In the genomic region with DNA sequence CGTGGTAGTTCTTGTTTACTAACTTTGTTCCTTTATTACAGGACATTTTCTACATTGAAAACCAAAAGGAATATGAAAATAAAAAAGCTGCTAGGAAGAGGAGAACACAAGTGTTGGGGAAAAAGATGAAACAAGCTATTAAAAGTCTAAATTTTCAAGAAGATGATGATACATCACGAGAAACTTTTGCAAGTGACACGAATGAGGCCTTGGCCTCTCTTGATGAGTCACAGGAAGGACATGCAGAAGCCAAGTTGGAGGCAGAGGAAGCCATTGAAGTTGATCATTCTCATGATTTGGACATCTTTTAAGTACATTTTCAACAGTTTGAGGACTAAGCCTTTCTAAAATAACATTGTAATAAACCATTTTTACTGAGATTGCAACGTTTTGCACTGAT, we compare ENCODE assay signal across 1 cellular context.
A peak's percentile ranks its signal among the peaks of the same experiment; 100 is the strongest.
TF ChIP-seq lines count a peak whose summit lies in the region.

No MANE protein-coding gene starts in this region.

TF ChIP-seq in HepG2, 621 proteins besides CTCF, POLR2A, EP300 and RAD21 (continued from another document):
- TF ChIP-seq, protein P1, sequence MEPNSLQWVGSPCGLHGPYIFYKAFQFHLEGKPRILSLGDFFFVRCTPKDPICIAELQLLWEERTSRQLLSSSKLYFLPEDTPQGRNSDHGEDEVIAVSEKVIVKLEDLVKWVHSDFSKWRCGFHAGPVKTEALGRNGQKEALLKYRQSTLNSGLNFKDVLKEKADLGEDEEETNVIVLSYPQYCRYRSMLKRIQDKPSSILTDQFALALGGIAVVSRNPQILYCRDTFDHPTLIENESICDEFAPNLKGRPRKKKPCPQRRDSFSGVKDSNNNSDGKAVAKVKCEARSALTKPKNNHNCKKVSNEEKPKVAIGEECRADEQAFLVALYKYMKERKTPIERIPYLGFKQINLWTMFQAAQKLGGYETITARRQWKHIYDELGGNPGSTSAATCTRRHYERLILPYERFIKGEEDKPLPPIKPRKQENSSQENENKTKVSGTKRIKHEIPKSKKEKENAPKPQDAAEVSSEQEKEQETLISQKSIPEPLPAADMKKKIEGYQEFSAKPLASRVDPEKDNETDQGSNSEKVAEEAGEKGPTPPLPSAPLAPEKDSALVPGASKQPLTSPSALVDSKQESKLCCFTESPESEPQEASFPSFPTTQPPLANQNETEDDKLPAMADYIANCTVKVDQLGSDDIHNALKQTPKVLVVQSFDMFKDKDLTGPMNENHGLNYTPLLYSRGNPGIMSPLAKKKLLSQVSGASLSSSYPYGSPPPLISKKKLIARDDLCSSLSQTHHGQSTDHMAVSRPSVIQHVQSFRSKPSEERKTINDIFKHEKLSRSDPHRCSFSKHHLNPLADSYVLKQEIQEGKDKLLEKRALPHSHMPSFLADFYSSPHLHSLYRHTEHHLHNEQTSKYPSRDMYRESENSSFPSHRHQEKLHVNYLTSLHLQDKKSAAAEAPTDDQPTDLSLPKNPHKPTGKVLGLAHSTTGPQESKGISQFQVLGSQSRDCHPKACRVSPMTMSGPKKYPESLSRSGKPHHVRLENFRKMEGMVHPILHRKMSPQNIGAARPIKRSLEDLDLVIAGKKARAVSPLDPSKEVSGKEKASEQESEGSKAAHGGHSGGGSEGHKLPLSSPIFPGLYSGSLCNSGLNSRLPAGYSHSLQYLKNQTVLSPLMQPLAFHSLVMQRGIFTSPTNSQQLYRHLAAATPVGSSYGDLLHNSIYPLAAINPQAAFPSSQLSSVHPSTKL (CRISPR knock-in tag; IDR thresholded peaks at IDR 0.05), result 0 out of 2 replicates have a peak, but pooled peaks have one; percentile 13
- TF ChIP-seq ZKSCAN5 (CRISPR knock-in tag; IDR thresholded peaks at IDR 0.05) (no peak), CREB1 (IDR thresholded peaks at IDR 0.05) (peak; percentile 31; the same call in 1 of the 2 replicates), CREB1 (CRISPR knock-in tag; IDR thresholded peaks at IDR 0.05) (no peak)
TF ChIP-seq in HepG2: peak in this region for 4.
